In genomic region chr12:80269953-80270552, GRCh38 we compare ENCODE assay signal across 8 cellular contexts.
DNase-seq lines count a peak whose midpoint lies in the region; ATAC-seq and TF ChIP-seq lines count a peak whose summit lies in the region.

No MANE protein-coding gene starts in this region.

- peak; percentile 74 for TF ChIP-seq RAD21 in HCT116 (IDR thresholded peaks at IDR 0.05; ENCODE audit: low read depth)

- POLR2A ChIA-PET in HCT116 (lab: Charles Lee) = interaction anchor here (1.3 kb wide), 1 partner anchor 75 kb away, joined by 4 read pairs; no protein-coding TSS in a partner anchor

- no peaks in the 10 kb centered on the region for H3K9me2 ChIP-seq in HCT116 (ENCODE audit: insufficient read depth)

- H3K27me3 ChIP-seq in HCT116 (ENCODE audit: insufficient read depth, low read length) (no peaks in the 10 kb centered on the region), MG63 (no peaks in the 10 kb centered on the region)

- H4K20me1 ChIP-seq in HCT116 (ENCODE audit: insufficient read depth) = no peaks in the 10 kb centered on the region

- no peak for TF ChIP-seq POLR2A in HCT116 (IDR thresholded peaks at IDR 0.05; ENCODE audit: borderline replicate concordance, extremely low read depth, insufficient read depth, insufficient read length)

- intact Hi-C loops in HCT116 (cut with micrococcal nuclease) = loop anchor here (1.0 to 5.0 kb wide), 3 partner anchors 75 to 862 kb away; no protein-coding TSS in a partner anchor

- CTCF ChIA-PET in HCT116 (lab: Charles Lee) = interaction anchor here (0.8 to 5.6 kb wide), 9 partner anchors 10 to 988 kb away, joined by 4 to 80 read pairs (median 8); no protein-coding TSS in a partner anchor

- H3K4me2 ChIP-seq in HCT116 (ENCODE audit: low read length) = peak overlapping the region; percentile 51; the same call in 1 of the 2 replicates

- H2AFZ ChIP-seq in HCT116 (ENCODE audit: low read depth, low read length, poor library complexity, severe bottlenecking) = peak overlapping the region; percentile 58

- H3K4me1 ChIP-seq in HCT116 (ENCODE audit: control insufficient read depth in 1 of 2, insufficient read depth in 2 of 2, low read length in 2 of 2) = peaks cover 9 to 17% of the 10 kb centered on the region in 2 experiments

- peak; percentile 56 for DNase-seq in EL
- peak; percentile 23 for DNase-seq in HCT116 (ENCODE audit: low read depth, low spot score)
- peak; percentile 23 for DNase-seq in NCI-H2029 (lab: John Stamatoyannopoulos, UW)
- peak; percentile 77 for DNase-seq in astrocyte of the hippocampus (ENCODE audit: low read depth, low spot score)
- DNase-seq in inferior parietal cortex (ENCODE audit: extremely low spot score) = peak; percentile 75
- DNase-seq in type B pancreatic cell (ENCODE audit: extremely low spot score, unreplicated experiment) = no peak
- no peak for DNase-seq in T1000 (lab: John Stamatoyannopoulos, UW)
- DNase-seq in MG63 = no peak

- BruUV-seq in HCT116 (replicated peaks; lab: Mats Ljungman, UMichigan) = no TSS peak

- TF ChIP-seq CTCF in HCT116 (IDR thresholded peaks at IDR 0.05 in 2 of 3, conservative IDR thresholded peaks at IDR 0.05 in 1 of 3; ENCODE audit: borderline replicate concordance in 1 of 3, insufficient read depth in 1 of 3, low read depth in 2 of 3, low read length in 2 of 3) (peak; percentile 48 to 74 (median 59); a peak in 5 of 6 replicates), type B pancreatic cell (conservative IDR thresholded peaks at IDR 0.05) (peak; percentile 87)

- peak; percentile 70 for ATAC-seq in HCT116

- H3K27ac ChIP-seq in HCT116 (ENCODE audit: low read depth, low read length) = no peak overlapping the region

- no peaks in the 10 kb centered on the region for H3K9me3 Mint-ChIP-seq in type B pancreatic cell

- H3K36me3 ChIP-seq in HCT116 (ENCODE audit: control insufficient read depth in 1 of 2, insufficient read depth in 2 of 2, low read length in 2 of 2) (no peaks in the 10 kb centered on the region), MG63 (no peaks in the 10 kb centered on the region)

- no peaks in the 10 kb centered on the region for H3K79me2 ChIP-seq in HCT116 (ENCODE audit: insufficient read depth, low read length)

- H3K9ac ChIP-seq in HCT116 (ENCODE audit: low read length) = no peak overlapping the region

- peaks cover 16% of the 10 kb centered on the region for H3K4me1 Mint-ChIP-seq in type B pancreatic cell (ENCODE audit: unreplicated experiment)

- RAD21 ChIA-PET in HCT116 (lab: Charles Lee; ENCODE audit: low non-redundant PET in 1 of 2, low total read pairs in 2 of 2, uncharacterized antibody in 2 of 2, unreplicated experiment in 2 of 2) = interaction anchor here (0.6 to 3.3 kb wide), 4 partner anchors 75 to 333 kb away, joined by 3 to 19 read pairs (median 5); no protein-coding TSS in a partner anchor

- H3K9me3 ChIP-seq in HCT116 (ENCODE audit: control insufficient read depth in 1 of 2, insufficient read depth in 1 of 2, low read depth in 1 of 2, low read length in 2 of 2) (no peaks in the 10 kb centered on the region), MG63 (no peaks in the 10 kb centered on the region)

- H3K27me3 Mint-ChIP-seq in type B pancreatic cell = no peaks in the 10 kb centered on the region

- no peak overlapping the region for H3K27ac Mint-ChIP-seq in type B pancreatic cell

- no peaks in the 10 kb centered on the region for H3K36me3 Mint-ChIP-seq in type B pancreatic cell

- H3K4me3 Mint-ChIP-seq in type B pancreatic cell = no peak overlapping the region

- H3K4me3 ChIP-seq in HCT116 (replicated peaks in 1 of 2; ENCODE audit: low read depth in 1 of 2, low read length in 2 of 2) (no peak overlapping the region), MG63 (no peak overlapping the region)

TF ChIP-seq in HCT116, 20 proteins besides CTCF, POLR2A, EP300 and RAD21:
- no peak for TF ChIP-seq YY1 (IDR thresholded peaks at IDR 0.05; ENCODE audit: extremely low read depth, insufficient replicate concordance, low read depth, low read length)
- TF ChIP-seq TCF7L2 (IDR thresholded peaks at IDR 0.05; ENCODE audit: borderline replicate concordance, extremely low read depth, insufficient read depth, insufficient read length) = no peak
- no peak for TF ChIP-seq SP1 (IDR thresholded peaks at IDR 0.05; ENCODE audit: low read depth)
- TF ChIP-seq ELF1 (IDR thresholded peaks at IDR 0.05; ENCODE audit: borderline replicate concordance, low read depth) = no peak
- no peak for TF ChIP-seq EZH2 (IDR thresholded peaks at IDR 0.05)
- no peak for TF ChIP-seq REST (IDR thresholded peaks at IDR 0.05; ENCODE audit: low read depth)
- no peak for TF ChIP-seq POLR2AphosphoS5 (IDR thresholded peaks at IDR 0.05; ENCODE audit: low read depth, low read length)

Comparison
In these comparisons a context has a peak if more than half of its experiments do, and no peak if none do; other contexts are left out.
1. DNase-seq: peak in EL (single experiment), HCT116 (single experiment), NCI-H2029 (single experiment), astrocyte of the hippocampus (single experiment) and inferior parietal cortex (single experiment); none in type B pancreatic cell (single experiment), T1000 (single experiment) and MG63 (single experiment).